Comparison of ENCODE assay signal across 20 cellular contexts in the genomic region with DNA sequence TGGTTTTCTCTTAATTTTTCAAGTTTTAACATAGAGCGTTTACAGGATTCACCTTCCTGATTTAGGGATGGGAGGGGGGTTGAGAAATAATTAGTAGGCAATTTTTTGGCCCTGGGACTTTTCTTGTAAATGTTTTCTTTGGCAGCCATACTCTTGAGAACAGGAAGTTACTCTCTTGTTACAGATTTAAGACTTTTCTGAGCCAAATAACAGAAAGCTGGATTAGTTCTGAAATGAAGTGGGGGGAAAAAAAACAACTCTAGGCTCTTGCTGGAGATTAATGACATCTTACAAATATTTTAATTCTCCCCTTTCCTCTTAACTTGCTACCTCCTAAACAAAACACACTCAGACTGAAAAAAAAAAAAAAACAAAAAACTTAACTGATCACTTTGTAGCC. TPM values are rescaled to one million over a fixed set of nuclear protein-coding genes. Genes with fewer than 3 reads are reported as not detected.
DNase-seq lines count a peak whose midpoint lies in the region; ATAC-seq and TF ChIP-seq lines count a peak whose summit lies in the region.
"Had no signal": no experiment of that assay in that cellular context is flagged by ENCODE, and none has a peak within 500 bp of the region (broad histone marks: within the 10 kb centered on the region; RNA-seq: fewer than 3 reads in every experiment).

No MANE protein-coding gene starts in this region.

- intact Hi-C loops in Right ventricle myocardium superior (cut with DNase I): no loop called here
- intact Hi-C loops in naive thymus-derived CD4-positive, alpha-beta T cell (cut with micrococcal nuclease): no loop called here

- CTCF ChIA-PET in HEK293 (lab: Yijun Ruan, JAX): interaction anchor here (0.6 kb wide), 1 partner anchor 287 kb away, joined by 3 read pairs; no protein-coding TSS in a partner anchor
- CTCF ChIA-PET in naive thymus-derived CD4-positive, alpha-beta T cell (lab: Charles Lee): no interaction called here

- TF ChIP-seq CTCF in HEK293 (tag by site-specific recombination; IDR thresholded peaks at IDR 0.05) (no peak), cardiac fibroblast (IDR thresholded peaks at IDR 0.05; ENCODE audit: low read depth, low read length) (no peak)

- no peak overlapping the region for H3K4me3 ChIP-seq in HEK293 (ENCODE audit: low read depth, low read length)
- H3K4me3 ChIP-seq in cardiac fibroblast (replicated peaks in 1 of 2; ENCODE audit: low read depth in 2 of 2, low read length in 2 of 2): no peak overlapping the region
- H3K4me3 ChIP-seq in skeletal muscle satellite cell (ENCODE audit: low read length): no peak overlapping the region
- H3K4me3 ChIP-seq in naive thymus-derived CD4-positive, alpha-beta T cell (ENCODE audit: low read length): no peak overlapping the region
- H3K4me3 ChIP-seq: BLaER1, cardiac muscle cell, skin epidermis, tibial nerve had no signal

- DNase-seq in cardiac fibroblast (ENCODE audit: low read depth in 2 of 2): peak; percentile 81 to 87
- DNase-seq in Right ventricle myocardium superior: no peak
- no peak for DNase-seq in COLO668 (lab: John Stamatoyannopoulos, UW; ENCODE audit: unreplicated experiment)
- DNase-seq in naive thymus-derived CD4-positive, alpha-beta T cell: no peak
- no peak for DNase-seq in medulla oblongata (ENCODE audit: extremely low spot score)
- DNase-seq: activated CD4-positive, alpha-beta T cell treated with anti-CD3 and anti-CD28 coated beads for 48 hours; activated naive CD4-positive, alpha-beta T cell; DMS 273 treated with DMSO at 0.1 percent for 48 hours; endodermal cell; immature natural killer cell; NCI-H1930; NCI-H510A had no signal

- no peaks in the 10 kb centered on the region for H3K36me3 Mint-ChIP-seq in naive thymus-derived CD4-positive, alpha-beta T cell
- H3K36me3 Mint-ChIP-seq: immature natural killer cell had no signal

- peaks cover 0 to 28% (median 6%) of the 10 kb centered on the region in 5 donors for H3K27me3 Mint-ChIP-seq in naive thymus-derived CD4-positive, alpha-beta T cell

- H3K4me2 ChIP-seq in skeletal muscle satellite cell (ENCODE audit: low read length): peak overlapping the region; percentile 45
- H3K4me2 ChIP-seq: BLaER1 had no signal

- peak overlapping the region; percentile 17 for H3K9ac ChIP-seq in skeletal muscle satellite cell (ENCODE audit: low read depth, low read length)
- H3K9ac ChIP-seq: BLaER1 had no signal

- no peaks in the 10 kb centered on the region for H3K9me3 Mint-ChIP-seq in naive thymus-derived CD4-positive, alpha-beta T cell
- H3K9me3 Mint-ChIP-seq: endodermal cell, immature natural killer cell had no signal

- ATAC-seq in Right ventricle myocardium superior (ENCODE audit: poor library complexity): peak; percentile 30
- no peak for ATAC-seq in naive thymus-derived CD4-positive, alpha-beta T cell
- no peak for ATAC-seq in GM21528 (IDR thresholded peaks at IDR 0.05; ENCODE audit: low FRiP score, unreplicated experiment)

- H3K27ac Mint-ChIP-seq in naive thymus-derived CD4-positive, alpha-beta T cell: no peak overlapping the region
- H3K27ac Mint-ChIP-seq: endodermal cell, immature natural killer cell had no signal

- H3K4me1 ChIP-seq in HEK293 (ENCODE audit: control insufficient read depth, insufficient read depth, low read length): peaks cover 41% of the 10 kb centered on the region
- peaks cover 32% of the 10 kb centered on the region for H3K4me1 ChIP-seq in skeletal muscle satellite cell (ENCODE audit: control insufficient read depth, insufficient read depth, low read length)
- H3K4me1 ChIP-seq in naive thymus-derived CD4-positive, alpha-beta T cell (ENCODE audit: control insufficient read depth in 2 of 2, insufficient read depth in 2 of 2, low read length in 2 of 2): no peaks in the 10 kb centered on the region
- H3K4me1 ChIP-seq: BLaER1 had no signal

- 0 out of 2 replicates have a peak overlapping the region, but pooled peaks have one; percentile 31 for H3K27ac ChIP-seq in HEK293 (ENCODE audit: extremely low read depth, low read depth, low read length)
- no peak overlapping the region for H3K27ac ChIP-seq in naive thymus-derived CD4-positive, alpha-beta T cell (ENCODE audit: low read depth, low read length)
- H3K27ac ChIP-seq: BLaER1, cardiac muscle cell, neutrophil, skin epidermis, tibial nerve had no signal

- no peaks in the 10 kb centered on the region for H3K36me3 ChIP-seq in HEK293 (ENCODE audit: control insufficient read depth in 2 of 2, insufficient read depth in 1 of 2, low read length in 2 of 2)
- H3K36me3 ChIP-seq in skeletal muscle satellite cell (ENCODE audit: insufficient read depth, low read length): no peaks in the 10 kb centered on the region
- H3K36me3 ChIP-seq in naive thymus-derived CD4-positive, alpha-beta T cell (ENCODE audit: control insufficient read depth in 2 of 3, insufficient read depth in 3 of 3, low read length in 3 of 3): no peaks in the 10 kb centered on the region
- H3K36me3 ChIP-seq: BLaER1, neutrophil, tibial nerve had no signal

- H3K9me3 ChIP-seq in HEK293 (ENCODE audit: control insufficient read depth, insufficient read depth, low read depth, low read length) (no peaks in the 10 kb centered on the region), skeletal muscle satellite cell (replicated peaks; ENCODE audit: low read length) (no peaks in the 10 kb centered on the region)
- H3K9me3 ChIP-seq in naive thymus-derived CD4-positive, alpha-beta T cell (ENCODE audit: control insufficient read depth in 2 of 3, low read length in 3 of 3): no peaks in the 10 kb centered on the region
- H3K9me3 ChIP-seq: BLaER1, neutrophil, tibial nerve had no signal

- H3K4me3 Mint-ChIP-seq in naive thymus-derived CD4-positive, alpha-beta T cell: no peak overlapping the region
- H3K4me3 Mint-ChIP-seq: endodermal cell, immature natural killer cell had no signal

- H3K4me1 Mint-ChIP-seq in naive thymus-derived CD4-positive, alpha-beta T cell: peaks cover 0 to 3% (median 0%) of the 10 kb centered on the region in 7 donors
- H3K4me1 Mint-ChIP-seq: immature natural killer cell had no signal

- POLR2A ChIA-PET in HEK293 (lab: Yijun Ruan, JAX): no interaction called here
- POLR2A ChIA-PET in naive thymus-derived CD4-positive, alpha-beta T cell (lab: Charles Lee): interaction anchor here (2.7 kb wide), 1 partner anchor 13 kb away, joined by 8 read pairs; the partner anchor contains the start of gene POLR2M

- H3K27me3 ChIP-seq in skeletal muscle satellite cell (ENCODE audit: control insufficient read depth, insufficient read depth, low read length): no peaks in the 10 kb centered on the region
- no peaks in the 10 kb centered on the region for H3K27me3 ChIP-seq in naive thymus-derived CD4-positive, alpha-beta T cell (ENCODE audit: control insufficient read depth in 2 of 2, insufficient read depth in 2 of 2, low read length in 2 of 2)
- H3K27me3 ChIP-seq: BLaER1, cardiac muscle cell had no signal

TF ChIP-seq in HEK293, 187 proteins besides CTCF, POLR2A, EP300 and RAD21 (continues in another document):
- TF ChIP-seq ZNF555 (tag by site-specific recombination; conservative IDR thresholded peaks at IDR 0.05) (no peak), OSR2 (tag by site-specific recombination; IDR thresholded peaks at IDR 0.05) (peak; percentile 29; the same call in 1 of the 2 replicates), ZFP69B (tag by site-specific recombination; IDR thresholded peaks at IDR 0.05) (no peak), ZBTB8A (tag by site-specific recombination; IDR thresholded peaks at IDR 0.05) (0 out of 2 replicates have a peak, but pooled peaks have one; percentile 21), GLIS1 (tag by site-specific recombination; IDR thresholded peaks at IDR 0.05) (peak; percentile 73)
- TF ChIP-seq, protein P1, sequence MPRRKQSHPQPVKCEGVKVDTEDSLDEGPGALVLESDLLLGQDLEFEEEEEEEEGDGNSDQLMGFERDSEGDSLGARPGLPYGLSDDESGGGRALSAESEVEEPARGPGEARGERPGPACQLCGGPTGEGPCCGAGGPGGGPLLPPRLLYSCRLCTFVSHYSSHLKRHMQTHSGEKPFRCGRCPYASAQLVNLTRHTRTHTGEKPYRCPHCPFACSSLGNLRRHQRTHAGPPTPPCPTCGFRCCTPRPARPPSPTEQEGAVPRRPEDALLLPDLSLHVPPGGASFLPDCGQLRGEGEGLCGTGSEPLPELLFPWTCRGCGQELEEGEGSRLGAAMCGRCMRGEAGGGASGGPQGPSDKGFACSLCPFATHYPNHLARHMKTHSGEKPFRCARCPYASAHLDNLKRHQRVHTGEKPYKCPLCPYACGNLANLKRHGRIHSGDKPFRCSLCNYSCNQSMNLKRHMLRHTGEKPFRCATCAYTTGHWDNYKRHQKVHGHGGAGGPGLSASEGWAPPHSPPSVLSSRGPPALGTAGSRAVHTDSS (tag by site-specific recombination; IDR thresholded peaks at IDR 0.05): no peak
- TF ChIP-seq, protein P2, sequence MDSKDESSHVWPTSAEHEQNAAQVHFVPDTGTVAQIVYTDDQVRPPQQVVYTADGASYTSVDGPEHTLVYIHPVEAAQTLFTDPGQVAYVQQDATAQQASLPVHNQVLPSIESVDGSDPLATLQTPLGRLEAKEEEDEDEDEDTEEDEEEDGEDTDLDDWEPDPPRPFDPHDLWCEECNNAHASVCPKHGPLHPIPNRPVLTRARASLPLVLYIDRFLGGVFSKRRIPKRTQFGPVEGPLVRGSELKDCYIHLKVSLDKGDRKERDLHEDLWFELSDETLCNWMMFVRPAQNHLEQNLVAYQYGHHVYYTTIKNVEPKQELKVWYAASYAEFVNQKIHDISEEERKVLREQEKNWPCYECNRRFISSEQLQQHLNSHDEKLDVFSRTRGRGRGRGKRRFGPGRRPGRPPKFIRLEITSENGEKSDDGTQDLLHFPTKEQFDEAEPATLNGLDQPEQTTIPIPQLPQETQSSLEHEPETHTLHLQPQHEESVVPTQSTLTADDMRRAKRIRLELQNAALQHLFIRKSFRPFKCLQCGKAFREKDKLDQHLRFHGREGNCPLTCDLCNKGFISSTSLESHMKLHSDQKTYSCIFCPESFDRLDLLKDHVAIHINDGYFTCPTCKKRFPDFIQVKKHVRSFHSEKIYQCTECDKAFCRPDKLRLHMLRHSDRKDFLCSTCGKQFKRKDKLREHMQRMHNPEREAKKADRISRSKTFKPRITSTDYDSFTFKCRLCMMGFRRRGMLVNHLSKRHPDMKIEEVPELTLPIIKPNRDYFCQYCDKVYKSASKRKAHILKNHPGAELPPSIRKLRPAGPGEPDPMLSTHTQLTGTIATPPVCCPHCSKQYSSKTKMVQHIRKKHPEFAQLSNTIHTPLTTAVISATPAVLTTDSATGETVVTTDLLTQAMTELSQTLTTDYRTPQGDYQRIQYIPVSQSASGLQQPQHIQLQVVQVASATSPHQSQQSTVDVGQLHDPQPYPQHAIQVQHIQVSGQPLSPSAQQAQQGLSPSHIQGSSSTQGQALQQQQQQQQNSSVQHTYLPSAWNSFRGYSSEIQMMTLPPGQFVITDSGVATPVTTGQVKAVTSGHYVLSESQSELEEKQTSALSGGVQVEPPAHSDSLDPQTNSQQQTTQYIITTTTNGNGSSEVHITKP (tag by site-specific recombination; IDR thresholded peaks at IDR 0.05): peak; percentile 55

RNA-seq across cellular contexts. Expression of gene POLR2M, which starts 13.8 kb away (rescaled TPM):
- 47.1 TPM for total RNA-seq in Right ventricle myocardium superior
- 125 and 206 TPM in 2 replicates for total RNA-seq in skeletal muscle satellite cell (2012; rRNA removed)
- 100 to 1,000 TPM in 2 of 5 experiments, 10 to 100 TPM in 3; 67.0 to 105 (median 82.9) TPM for total RNA-seq in naive thymus-derived CD4-positive, alpha-beta T cell
- polyA plus RNA-seq in naive thymus-derived CD4-positive, alpha-beta T cell: 10 to 100 TPM; 60.4 to 74.9 TPM

Comparison
In these comparisons a context has a peak if more than half of its experiments do, and no peak if none do; other contexts are left out.
1. DNase-seq: peak in cardiac fibroblast (2 of 2); none in Right ventricle myocardium superior (single experiment), COLO668 (single experiment), naive thymus-derived CD4-positive, alpha-beta T cell (0 of 9) and medulla oblongata (single experiment).